Comparison of ENCODE assay signal across 18 cellular contexts in the genomic region with DNA sequence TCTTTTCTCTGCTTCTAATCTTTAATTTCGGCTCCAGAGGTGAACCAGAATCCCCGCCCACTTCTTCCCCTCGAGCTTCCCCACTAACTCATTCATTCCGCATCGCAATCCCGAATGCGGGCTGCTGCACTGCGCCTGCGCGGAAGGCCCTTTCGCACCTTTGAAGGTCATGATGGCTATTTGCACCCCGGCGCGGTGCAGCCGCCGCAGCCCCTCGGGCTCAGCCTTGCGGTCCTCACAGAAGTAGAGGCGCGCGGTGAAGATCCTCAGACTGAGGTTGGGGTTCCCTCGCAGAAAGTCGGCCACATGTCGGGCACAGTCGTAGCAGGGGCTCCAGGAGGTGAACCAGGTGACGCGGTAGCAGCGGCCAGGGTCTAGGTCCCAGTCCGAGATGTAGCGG. TPM values are rescaled to one million over a fixed set of nuclear protein-coding genes. Genes with fewer than 3 reads are reported as not detected.
DNase-seq lines count a peak whose midpoint lies in the region; ATAC-seq and TF ChIP-seq lines count a peak whose summit lies in the region.
"Had no signal": no experiment of that assay in that cellular context is flagged by ENCODE, and none has a peak within 500 bp of the region (broad histone marks: within the 10 kb centered on the region; RNA-seq: fewer than 3 reads in every experiment).

No MANE protein-coding gene starts in this region.

- no peaks in the 10 kb centered on the region for H3K36me3 Mint-ChIP-seq in WTC11
- H3K36me3 Mint-ChIP-seq in stimulated activated memory B cell treated with anti-CD40 and anti-IgM and Interleukin-4, amounts not matched to agents 10 μg/mL and 1 μg/mL and 100 μg/mL, for 72 hours, result peaks cover 24% of the 10 kb centered on the region
- no peaks in the 10 kb centered on the region for H3K36me3 Mint-ChIP-seq in CD8-positive, alpha-beta T cell

- no peak overlapping the region for H3K4me3 ChIP-seq in CD8-positive, alpha-beta T cell (ENCODE audit: low read depth, low read length)

- no peaks in the 10 kb centered on the region for H3K27me3 ChIP-seq in CD8-positive, alpha-beta T cell (ENCODE audit: insufficient read depth, low read length)
- H3K27me3 ChIP-seq: BE2C had no signal

- POLR2A ChIA-PET in WTC11 (lab: Charles Lee), result no interaction called here
- POLR2A ChIA-PET in CD8-positive, alpha-beta T cell (lab: Charles Lee), result interaction anchor here (0.6 kb wide), 1 partner anchor 623 kb away, joined by 3 read pairs; no protein-coding TSS in a partner anchor
- POLR2A ChIA-PET in RWPE1 (lab: Yijun Ruan, JAX; ENCODE audit: low non-redundant PET), result no interaction called here

- no peaks in the 10 kb centered on the region for H3K4me1 ChIP-seq in CD8-positive, alpha-beta T cell (ENCODE audit: insufficient read depth, low read length)
- H3K4me1 ChIP-seq: BE2C, Caco-2 had no signal

- no peak overlapping the region for H3K27ac ChIP-seq in CD8-positive, alpha-beta T cell (ENCODE audit: low read depth, low read length)
- no peak overlapping the region for H3K27ac ChIP-seq in RWPE1

- H3K27ac Mint-ChIP-seq in WTC11, result no peak overlapping the region
- H3K27ac Mint-ChIP-seq in stimulated activated memory B cell treated with anti-CD40 and anti-IgM and Interleukin-4, amounts not matched to agents 10 μg/mL and 1 μg/mL and 100 μg/mL, for 72 hours, result peak overlapping the region; percentile 48
- H3K27ac Mint-ChIP-seq in CD8-positive, alpha-beta T cell, result no peak overlapping the region
- H3K27ac Mint-ChIP-seq: CD4-positive, CD25-positive, alpha-beta regulatory T cell had no signal

- DNase-seq in WTC11 (ENCODE audit: low spot score), result no peak
- DNase-seq in islet precursor cell, result peak; percentile 48
- no peak for DNase-seq in DMS 273 treated with DMSO at 0.1 percent for 48 hours (lab: John Stamatoyannopoulos, UW)
- DNase-seq in CD8-positive, alpha-beta T cell, result no peak
- no peak for DNase-seq in glomerular visceral epithelial cell (ENCODE audit: extremely low spot score)
- no peak for DNase-seq in RWPE1 (ENCODE audit: low spot score)
- DNase-seq: ACHN; BE2C; C1 segment of cervical spinal cord; Caco-2; CD4-positive, CD25-positive, alpha-beta regulatory T cell; DMS153; DMS79 treated with DMSO at 0.1 percent for 48 hours; GF-D8; KG1 had no signal

- H3K9me3 ChIP-seq in CD8-positive, alpha-beta T cell (ENCODE audit: low read length), result no peaks in the 10 kb centered on the region
- H3K9me3 ChIP-seq: BE2C, Caco-2 had no signal

- no peaks in the 10 kb centered on the region for H3K9me3 Mint-ChIP-seq in WTC11
- H3K9me3 Mint-ChIP-seq in stimulated activated memory B cell treated with anti-CD40 and anti-IgM and Interleukin-4, amounts not matched to agents 10 μg/mL and 1 μg/mL and 100 μg/mL, for 72 hours, result no peaks in the 10 kb centered on the region
- no peaks in the 10 kb centered on the region for H3K9me3 Mint-ChIP-seq in CD8-positive, alpha-beta T cell
- H3K9me3 Mint-ChIP-seq: IgD-negative memory B cell had no signal

- CTCF ChIA-PET in WTC11 (lab: Charles Lee) (interaction anchor here (1.1 to 2.0 kb wide), 2 partner anchors 43 to 61 kb away, joined by 4 to 8 read pairs; no protein-coding TSS in a partner anchor), RWPE1 (lab: Yijun Ruan, JAX) (no interaction called here)
- CTCF ChIA-PET in CD8-positive, alpha-beta T cell (lab: Charles Lee), result no interaction called here

- intact Hi-C loops in CD8-positive, alpha-beta T cell (cut with DNase I, micrococcal nuclease), result no loop called here

- no peak overlapping the region for H3K4me3 Mint-ChIP-seq in WTC11
- H3K4me3 Mint-ChIP-seq in stimulated activated memory B cell treated with anti-CD40 and anti-IgM and Interleukin-4, amounts not matched to agents 10 μg/mL and 1 μg/mL and 100 μg/mL, for 72 hours, result no peak overlapping the region
- no peak overlapping the region for H3K4me3 Mint-ChIP-seq in CD8-positive, alpha-beta T cell
- H3K4me3 Mint-ChIP-seq: CD4-positive, CD25-positive, alpha-beta regulatory T cell had no signal

- H3K27me3 Mint-ChIP-seq in WTC11 (ENCODE audit: low read depth), result peaks cover 6% of the 10 kb centered on the region
- peaks cover 26% of the 10 kb centered on the region for H3K27me3 Mint-ChIP-seq in stimulated activated memory B cell treated with anti-CD40 and anti-IgM and Interleukin-4, amounts not matched to agents 10 μg/mL and 1 μg/mL and 100 μg/mL, for 72 hours
- peaks cover 16% of the 10 kb centered on the region for H3K27me3 Mint-ChIP-seq in CD8-positive, alpha-beta T cell (ENCODE audit: low read depth)
- H3K27me3 Mint-ChIP-seq: CD4-positive, CD25-positive, alpha-beta regulatory T cell had no signal

- TF ChIP-seq CTCF in WTC11 (IDR thresholded peaks at IDR 0.05) (no peak), RWPE1 (conservative IDR thresholded peaks at IDR 0.05; ENCODE audit: low read depth) (no peak)
- no peak for TF ChIP-seq CTCF in CD8-positive, alpha-beta T cell (IDR thresholded peaks at IDR 0.05)

- peaks cover 35% of the 10 kb centered on the region for H3K4me1 Mint-ChIP-seq in WTC11
- peaks cover 51% of the 10 kb centered on the region for H3K4me1 Mint-ChIP-seq in stimulated activated memory B cell treated with anti-CD40 and anti-IgM and Interleukin-4, amounts not matched to agents 10 μg/mL and 1 μg/mL and 100 μg/mL, for 72 hours
- H3K4me1 Mint-ChIP-seq in CD8-positive, alpha-beta T cell (ENCODE audit: low read depth), result peaks cover 11% of the 10 kb centered on the region

- ATAC-seq in WTC11, result no peak
- no peak for ATAC-seq in stimulated activated memory B cell treated with anti-CD40 and anti-IgM and Interleukin-4, amounts not matched to agents 10 μg/mL and 1 μg/mL and 100 μg/mL, for 72 hours
- ATAC-seq in CD8-positive, alpha-beta T cell, result no peak
- ATAC-seq: HepG2 had no signal

- H3K36me3 ChIP-seq in CD8-positive, alpha-beta T cell (ENCODE audit: insufficient read depth, low read length), result no peaks in the 10 kb centered on the region
- H3K36me3 ChIP-seq: BE2C had no signal

TF ChIP-seq in WTC11, 78 proteins besides CTCF, POLR2A, EP300 and RAD21:
- TF ChIP-seq TEAD1 (CRISPR knock-in tag; IDR thresholded peaks at IDR 0.05), result 0 out of 2 replicates have a peak, but pooled peaks have one; percentile 25
- TF ChIP-seq FOXP1 (CRISPR knock-in tag; IDR thresholded peaks at IDR 0.05; ENCODE audit: borderline replicate concordance), result peak; percentile 44; the same call in 1 of the 2 replicates
- TF ChIP-seq, protein P1, sequence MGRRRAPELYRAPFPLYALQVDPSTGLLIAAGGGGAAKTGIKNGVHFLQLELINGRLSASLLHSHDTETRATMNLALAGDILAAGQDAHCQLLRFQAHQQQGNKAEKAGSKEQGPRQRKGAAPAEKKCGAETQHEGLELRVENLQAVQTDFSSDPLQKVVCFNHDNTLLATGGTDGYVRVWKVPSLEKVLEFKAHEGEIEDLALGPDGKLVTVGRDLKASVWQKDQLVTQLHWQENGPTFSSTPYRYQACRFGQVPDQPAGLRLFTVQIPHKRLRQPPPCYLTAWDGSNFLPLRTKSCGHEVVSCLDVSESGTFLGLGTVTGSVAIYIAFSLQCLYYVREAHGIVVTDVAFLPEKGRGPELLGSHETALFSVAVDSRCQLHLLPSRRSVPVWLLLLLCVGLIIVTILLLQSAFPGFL (CRISPR knock-in tag; IDR thresholded peaks at IDR 0.05; ENCODE audit: borderline replicate concordance), result no peak
- TF ChIP-seq, protein P2, sequence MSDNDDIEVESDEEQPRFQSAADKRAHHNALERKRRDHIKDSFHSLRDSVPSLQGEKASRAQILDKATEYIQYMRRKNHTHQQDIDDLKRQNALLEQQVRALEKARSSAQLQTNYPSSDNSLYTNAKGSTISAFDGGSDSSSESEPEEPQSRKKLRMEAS (CRISPR knock-in tag; IDR thresholded peaks at IDR 0.05), result peak; percentile 67

RNA-seq across cellular contexts. Expression of a gene that starts 7.6 kb away (rescaled TPM):
- 0.13 TPM in 1 of 3 replicates, not detected in the others for total RNA-seq in WTC11 (2021)
- not detected for total RNA-seq in CD8-positive, alpha-beta T cell
- total RNA-seq: Caco-2; CD4-positive, CD25-positive, alpha-beta regulatory T cell; HepG2 had no signal

RNA-seq across cellular contexts. Expression of a gene that starts 57.6 kb away (rescaled TPM):
- total RNA-seq in WTC11 (2021), result 0.69 to 0.96 TPM in 2 of 3 replicates, not detected in the other
- not detected for total RNA-seq in CD8-positive, alpha-beta T cell
- total RNA-seq: CD4-positive, CD25-positive, alpha-beta regulatory T cell; HepG2 had no signal
